In the genomic region with DNA sequence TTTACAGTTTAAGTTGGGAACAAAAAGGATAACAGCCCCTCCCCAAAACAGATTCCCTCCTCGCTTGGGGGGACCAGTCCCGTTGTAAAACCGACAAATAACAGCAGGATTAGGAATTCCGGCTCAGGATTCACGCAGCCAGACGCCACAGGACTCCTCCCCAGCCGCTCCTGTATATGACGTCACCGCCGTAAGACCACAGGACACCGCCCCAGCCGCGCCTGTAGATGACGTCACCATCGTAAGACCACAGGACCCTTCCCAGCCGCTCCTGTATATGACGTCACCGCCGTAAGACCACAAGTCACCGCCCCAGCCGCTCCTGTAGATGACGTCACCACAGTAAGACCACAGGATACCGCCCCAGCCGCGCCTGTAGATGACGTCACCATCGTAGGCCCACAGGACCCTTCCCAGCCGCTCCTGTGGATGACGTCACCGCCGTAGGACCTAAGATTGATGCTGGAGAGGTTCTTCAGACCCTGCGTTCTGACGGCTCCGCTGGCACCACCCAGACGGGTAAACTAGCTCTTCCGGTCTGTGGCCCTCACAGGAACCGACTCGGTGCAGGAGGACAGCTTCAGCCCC, we compare ENCODE assay signal across 8 cellular contexts. TPM values are rescaled to one million over a fixed set of nuclear protein-coding genes. Genes with fewer than 3 reads are reported as not detected.
DNase-seq lines count a peak whose midpoint lies in the region; ATAC-seq and TF ChIP-seq lines count a peak whose summit lies in the region.

No MANE protein-coding gene starts in this region.

- peak; percentile 29 for DNase-seq in GM12865 (ENCODE audit: low read depth)
- peak; percentile 34 for DNase-seq in NCI-H524 treated with DMSO at 0.1 percent for 48 hours (lab: John Stamatoyannopoulos, UW)
- DNase-seq in activated T-cell treated with anti-CD3 and anti-CD28 coated beads, Interleukin-2, amount 50 U/mL, for 1 hour, result peak; percentile 72
- peak; percentile 48 for DNase-seq in fibroblast of the aortic adventitia (ENCODE audit: low read depth)
- DNase-seq in progenitor cell of endocrine pancreas (ENCODE audit: low spot score, unreplicated experiment), result no peak
- no peak for DNase-seq in GM19238 (ENCODE audit: insufficient read length, low spot score)
- DNase-seq in cortex of kidney (lab: John Stamatoyannopoulos, UW), result no peak

- H3K4me3 Mint-ChIP-seq in progenitor cell of endocrine pancreas (ENCODE audit: low read depth), result peak overlapping the region; percentile 60

- peak overlapping the region; percentile 94 for H3K27ac Mint-ChIP-seq in progenitor cell of endocrine pancreas

- peaks cover 3% of the 10 kb centered on the region for H3K9me3 Mint-ChIP-seq in progenitor cell of endocrine pancreas (ENCODE audit: low read depth)

- H3K4me1 Mint-ChIP-seq in progenitor cell of endocrine pancreas (ENCODE audit: low read depth), result peaks cover 12% of the 10 kb centered on the region

- H3K4me3 ChIP-seq in GM12865 (ENCODE audit: low read depth, low read length) (no peak overlapping the region), fibroblast of the aortic adventitia (ENCODE audit: low read depth, low read length) (peak overlapping the region; percentile 35)

- ATAC-seq in GM21529 (IDR thresholded peaks at IDR 0.05; ENCODE audit: unreplicated experiment), result no peak

- peaks cover 22% of the 10 kb centered on the region for H3K27me3 Mint-ChIP-seq in progenitor cell of endocrine pancreas

- peaks cover 5% of the 10 kb centered on the region for H3K36me3 Mint-ChIP-seq in progenitor cell of endocrine pancreas (ENCODE audit: insufficient read depth)

- TF ChIP-seq CTCF in GM12865 (IDR thresholded peaks at IDR 0.05; ENCODE audit: insufficient read depth, low read depth, low read length, missing control alignments) (no peak), fibroblast of the aortic adventitia (IDR thresholded peaks at IDR 0.05; ENCODE audit: insufficient read depth, low read length) (no peak), progenitor cell of endocrine pancreas (IDR thresholded peaks at IDR 0.05; ENCODE audit: unreplicated experiment) (no peak)

RNA-seq across cellular contexts. Expression of a gene that starts 44.0 kb away (rescaled TPM):
- 5.2 and 10.3 TPM in 2 replicates for total RNA-seq in fibroblast of the aortic adventitia (ENCODE audit: low replicate concordance)
- total RNA-seq in progenitor cell of endocrine pancreas, result 195 and 199 TPM in 2 replicates

Comparison
In these comparisons a context has a peak if more than half of its experiments do, and no peak if none do; other contexts are left out.
1. DNase-seq: peak in GM12865 (single experiment), NCI-H524 treated with DMSO at 0.1 percent for 48 hours (single experiment), activated T-cell treated with anti-CD3 and anti-CD28 coated beads, Interleukin-2, amount 50 U/mL, for 1 hour (single experiment) and fibroblast of the aortic adventitia (single experiment); none in progenitor cell of endocrine pancreas (single experiment), GM19238 (single experiment) and cortex of kidney (single experiment).
2. RNA of a gene that starts 44.0 kb away (total RNA-seq): 195 to 199 TPM in progenitor cell of endocrine pancreas; 5.2 to 10.3 TPM in fibroblast of the aortic adventitia; every median in the first group is over 10 times any median in the second.